ENCODE assay signal across 1 cellular context in the genomic region with DNA sequence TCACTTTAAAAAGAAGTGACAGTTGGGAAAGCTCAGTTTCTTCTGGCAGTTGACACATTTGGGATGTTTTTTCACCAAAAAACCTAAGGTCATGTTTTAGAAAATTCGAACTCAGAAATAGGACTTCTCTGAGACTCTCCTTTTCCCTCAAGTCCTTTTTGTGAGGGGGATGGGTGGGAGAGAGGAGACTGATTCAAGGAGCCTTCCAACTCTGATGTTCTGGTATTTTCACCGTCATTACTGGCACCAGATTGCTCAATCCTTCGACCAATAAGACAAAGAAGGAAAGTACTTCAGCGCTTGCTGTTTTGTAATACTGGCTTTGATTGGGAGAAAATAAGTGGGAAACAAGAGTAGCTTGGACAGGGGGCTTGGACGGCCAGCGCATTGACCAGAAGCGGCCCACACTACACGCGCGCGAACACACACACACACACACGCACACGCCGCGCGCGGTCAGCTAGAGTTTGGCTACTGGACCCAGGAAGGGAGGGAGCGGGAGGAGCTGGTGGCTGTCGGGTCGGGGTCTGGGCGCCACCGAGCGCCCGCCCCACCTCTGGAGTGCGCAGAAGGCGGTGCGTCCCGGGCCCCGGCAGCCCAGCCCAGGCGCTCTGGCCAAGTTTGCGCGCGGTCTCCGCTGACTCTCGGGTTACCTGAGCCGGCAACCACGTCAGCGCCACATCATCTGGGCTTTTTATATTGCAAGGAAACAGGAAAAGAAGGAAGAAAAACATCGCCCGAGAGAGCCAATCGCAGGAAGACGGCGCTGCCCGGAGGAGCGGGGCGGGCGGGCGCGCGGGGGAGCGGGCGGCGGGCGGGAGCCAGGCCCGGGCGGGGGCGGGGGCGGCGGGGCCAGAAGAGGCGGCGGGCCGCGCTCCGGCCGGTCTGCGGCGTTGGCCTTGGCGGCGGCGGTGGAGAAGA.
TF ChIP-seq lines count a peak whose summit lies in the region.

A gene (plus strand): TSS at position 855 of the 921 bp plus-strand sequence. CDS start 66 bp downstream, at position 921.

TF ChIP-seq in H1, 55 proteins besides CTCF, POLR2A, EP300 and RAD21:
- TF ChIP-seq GABPA (IDR thresholded peaks at IDR 0.05; ENCODE audit: borderline replicate concordance, insufficient read depth, low read length): no peak
- peak; percentile 85 for TF ChIP-seq CREB1 (IDR thresholded peaks at IDR 0.05)
- no peak for TF ChIP-seq KDM1A (IDR thresholded peaks at IDR 0.05; ENCODE audit: borderline replicate concordance, low read length)
- TF ChIP-seq TEAD4 (IDR thresholded peaks at IDR 0.05; ENCODE audit: low read depth, low read length): peak; percentile 2; the same call in 1 of the 2 replicates
- peak; percentile 44 for TF ChIP-seq KDM4A (IDR thresholded peaks at IDR 0.05; ENCODE audit: low read depth, low read length, severe bottlenecking)
- peak; percentile 50 for TF ChIP-seq TBP (IDR thresholded peaks at IDR 0.05; ENCODE audit: low read depth, low read length)
- TF ChIP-seq SAP30 (IDR thresholded peaks at IDR 0.05; ENCODE audit: insufficient read depth, insufficient replicate concordance, low read length): no peak
- no peak for TF ChIP-seq KDM5A (IDR thresholded peaks at IDR 0.05; ENCODE audit: low read length)
- peak; percentile 87 for TF ChIP-seq ASH2L (IDR thresholded peaks at IDR 0.05; ENCODE audit: low read length)
- no peak for TF ChIP-seq SIRT6 (IDR thresholded peaks at IDR 0.05; ENCODE audit: low read length)
- no peak for TF ChIP-seq TCF12 (IDR thresholded peaks at IDR 0.05; ENCODE audit: low read depth, low read length)
- 0 out of 2 replicates have a peak, but pooled peaks have one; percentile 36 for TF ChIP-seq SUZ12 (IDR thresholded peaks at IDR 0.05; ENCODE audit: low read length)
- TF ChIP-seq, protein P1, sequence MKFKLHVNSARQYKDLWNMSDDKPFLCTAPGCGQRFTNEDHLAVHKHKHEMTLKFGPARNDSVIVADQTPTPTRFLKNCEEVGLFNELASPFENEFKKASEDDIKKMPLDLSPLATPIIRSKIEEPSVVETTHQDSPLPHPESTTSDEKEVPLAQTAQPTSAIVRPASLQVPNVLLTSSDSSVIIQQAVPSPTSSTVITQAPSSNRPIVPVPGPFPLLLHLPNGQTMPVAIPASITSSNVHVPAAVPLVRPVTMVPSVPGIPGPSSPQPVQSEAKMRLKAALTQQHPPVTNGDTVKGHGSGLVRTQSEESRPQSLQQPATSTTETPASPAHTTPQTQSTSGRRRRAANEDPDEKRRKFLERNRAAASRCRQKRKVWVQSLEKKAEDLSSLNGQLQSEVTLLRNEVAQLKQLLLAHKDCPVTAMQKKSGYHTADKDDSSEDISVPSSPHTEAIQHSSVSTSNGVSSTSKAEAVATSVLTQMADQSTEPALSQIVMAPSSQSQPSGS (IDR thresholded peaks at IDR 0.05; ENCODE audit: low read length): no peak
- no peak for TF ChIP-seq FOSL1 (IDR thresholded peaks at IDR 0.05; ENCODE audit: insufficient read depth, low read depth, low read length)
- no peak for TF ChIP-seq EGR1 (IDR thresholded peaks at IDR 0.05; ENCODE audit: borderline replicate concordance, low read depth, low read length)
- TF ChIP-seq SP2 (IDR thresholded peaks at IDR 0.05; ENCODE audit: low read length): no peak
- no peak for TF ChIP-seq SP4 (IDR thresholded peaks at IDR 0.05; ENCODE audit: low read length)
- no peak for TF ChIP-seq YY1 (IDR thresholded peaks at IDR 0.05; ENCODE audit: low read depth, low read length)
- 0 out of 2 replicates have a peak, but pooled peaks have one; percentile 76 for TF ChIP-seq RBBP5 (IDR thresholded peaks at IDR 0.05; ENCODE audit: borderline replicate concordance, low read depth, low read length)
- no peak for TF ChIP-seq JUN (IDR thresholded peaks at IDR 0.05; ENCODE audit: low read depth, low read length)
- peak; percentile 51 for TF ChIP-seq PHF8 (conservative IDR thresholded peaks at IDR 0.05; ENCODE audit: low read depth, low read length)
- TF ChIP-seq CEBPB (IDR thresholded peaks at IDR 0.05; ENCODE audit: low read depth, low read length): peak; percentile 98
- TF ChIP-seq TAF1 (IDR thresholded peaks at IDR 0.05; ENCODE audit: low read depth, low read length): peak; percentile 57; the same call in 1 of the 2 replicates
- TF ChIP-seq, protein P2, sequence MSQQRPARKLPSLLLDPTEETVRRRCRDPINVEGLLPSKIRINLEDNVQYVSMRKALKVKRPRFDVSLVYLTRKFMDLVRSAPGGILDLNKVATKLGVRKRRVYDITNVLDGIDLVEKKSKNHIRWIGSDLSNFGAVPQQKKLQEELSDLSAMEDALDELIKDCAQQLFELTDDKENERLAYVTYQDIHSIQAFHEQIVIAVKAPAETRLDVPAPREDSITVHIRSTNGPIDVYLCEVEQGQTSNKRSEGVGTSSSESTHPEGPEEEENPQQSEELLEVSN (IDR thresholded peaks at IDR 0.05): peak; percentile 55; the same call in 1 of the 2 replicates
- peak; percentile 71; the same call in 1 of the 2 replicates for TF ChIP-seq POLR2AphosphoS5 (IDR thresholded peaks at IDR 0.05; ENCODE audit: low read depth, low read length)
- TF ChIP-seq SP1 (IDR thresholded peaks at IDR 0.05; ENCODE audit: low read depth, low read length): 0 out of 2 replicates have a peak, but pooled peaks have one; percentile 41
- TF ChIP-seq, protein P3, sequence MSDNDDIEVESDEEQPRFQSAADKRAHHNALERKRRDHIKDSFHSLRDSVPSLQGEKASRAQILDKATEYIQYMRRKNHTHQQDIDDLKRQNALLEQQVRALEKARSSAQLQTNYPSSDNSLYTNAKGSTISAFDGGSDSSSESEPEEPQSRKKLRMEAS (IDR thresholded peaks at IDR 0.05): peak; percentile 41; the same call in 1 of the 2 replicates
- no peak for TF ChIP-seq BACH1 (IDR thresholded peaks at IDR 0.05; ENCODE audit: low read length)
- TF ChIP-seq TAF7 (optimal IDR thresholded peaks at IDR 0.05; ENCODE audit: borderline replicate concordance, low read depth, low read length): peak; percentile 16
- TF ChIP-seq CHD2 (IDR thresholded peaks at IDR 0.05; ENCODE audit: low read length): no peak
TF ChIP-seq in H1: peak in this region for 15.
